Comparison of ENCODE assay signal across 22 cellular contexts in the genomic region with DNA sequence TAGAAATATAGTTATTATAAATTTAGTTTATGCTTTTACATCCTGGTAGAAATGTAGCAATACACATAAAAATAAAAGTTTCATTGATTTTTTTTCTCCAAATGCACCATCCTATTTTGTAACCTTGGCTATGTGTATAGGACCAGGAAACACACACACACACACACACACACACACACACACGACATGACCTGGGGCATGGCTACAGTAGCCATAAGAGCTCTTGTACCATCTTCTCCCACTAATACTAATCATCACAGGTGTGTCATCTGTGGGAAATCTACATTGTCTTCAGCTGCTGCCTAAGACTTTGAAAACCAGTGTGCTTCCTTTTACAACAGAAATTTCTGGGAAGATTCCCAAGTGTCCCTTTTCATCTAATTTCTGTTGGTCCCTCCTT.
"Had no signal": no experiment of that assay in that cellular context is flagged by ENCODE, and none has a peak within 500 bp of the region (broad histone marks: within the 10 kb centered on the region; RNA-seq: fewer than 3 reads in every experiment).

No MANE protein-coding gene starts in this region.

- H3K4me1 ChIP-seq: neural progenitor cell, psoas muscle, testis, upper lobe of right lung had no signal

- H3K4me3 ChIP-seq: heart left ventricle, neural progenitor cell, psoas muscle, sigmoid colon, skin epidermis, testis, tibial nerve, upper lobe of right lung had no signal

- ATAC-seq: heart left ventricle; natural killer cell; psoas muscle; stimulated activated naive B cell treated with anti-CD40 and anti-IgM and Interleukin-4, amounts not matched to agents 10 μg/mL and 1 μg/mL and 100 μg/mL, for 72 hours; stimulated activated naive CD8-positive, alpha-beta T cell treated with anti-CD3 and anti-CD28 coated beads, Interleukin-15, amount 100 ng/mL, for 72 hours; upper lobe of right lung had no signal

- H3K4me1 Mint-ChIP-seq: natural killer cell; neural progenitor cell; stimulated activated naive CD8-positive, alpha-beta T cell treated with anti-CD3 and anti-CD28 coated beads, Interleukin-15, amount 100 ng/mL, for 72 hours had no signal

- H3K27me3 Mint-ChIP-seq: stimulated activated naive B cell treated with anti-CD40 and anti-IgM and Interleukin-4, amounts not matched to agents 10 μg/mL and 1 μg/mL and 100 μg/mL, for 72 hours; stimulated activated naive CD8-positive, alpha-beta T cell treated with anti-CD3 and anti-CD28 coated beads, Interleukin-15, amount 100 ng/mL, for 72 hours had no signal

- H3K36me3 Mint-ChIP-seq: mesothelial cell of epicardium, natural killer cell, neural progenitor cell had no signal

- H3K27ac Mint-ChIP-seq: natural killer cell; neural progenitor cell; stimulated activated naive B cell treated with anti-CD40 and anti-IgM and Interleukin-4, amounts not matched to agents 10 μg/mL and 1 μg/mL and 100 μg/mL, for 72 hours; stimulated activated naive CD8-positive, alpha-beta T cell treated with anti-CD3 and anti-CD28 coated beads, Interleukin-15, amount 100 ng/mL, for 72 hours had no signal

- H3K36me3 ChIP-seq: heart left ventricle, neural progenitor cell, sigmoid colon, tibial nerve, upper lobe of right lung had no signal

- DNase-seq: cortex of kidney; dorsolateral prefrontal cortex; effector CD8-positive, alpha-beta T cell; foreskin melanocyte; heart left ventricle; hippocampal formation; mammary epithelial cell; natural killer cell; occipital lobe; psoas muscle; sigmoid colon; stimulated activated CD4-positive, alpha-beta T cell treated with anti-CD3 and anti-CD28 coated beads, Interleukin-2, amount 100 ng/mL, for 24 hours; stimulated activated CD4-positive, alpha-beta T cell treated with anti-CD3 and anti-CD28 coated beads, Interleukin-4, amount 100 ng/mL, for 4 hours; stimulated activated naive B cell treated with anti-CD40 and anti-IgM and Interleukin-4, amounts not matched to agents 10 μg/mL and 1 μg/mL and 100 μg/mL, for 72 hours; stimulated activated naive CD8-positive, alpha-beta T cell treated with anti-CD3 and anti-CD28 coated beads, Interleukin-15, amount 100 ng/mL, for 72 hours; testis; upper lobe of right lung had no signal

- H3K9me3 Mint-ChIP-seq: natural killer cell; neural progenitor cell; stimulated activated naive B cell treated with anti-CD40 and anti-IgM and Interleukin-4, amounts not matched to agents 10 μg/mL and 1 μg/mL and 100 μg/mL, for 72 hours; stimulated activated naive CD8-positive, alpha-beta T cell treated with anti-CD3 and anti-CD28 coated beads, Interleukin-15, amount 100 ng/mL, for 72 hours had no signal

- H2AFZ ChIP-seq: neural progenitor cell, parathyroid adenoma had no signal

- H3K9ac ChIP-seq: neural progenitor cell, parathyroid adenoma had no signal

- H3K4me3 Mint-ChIP-seq: mesothelial cell of epicardium; natural killer cell; neural progenitor cell; stimulated activated naive B cell treated with anti-CD40 and anti-IgM and Interleukin-4, amounts not matched to agents 10 μg/mL and 1 μg/mL and 100 μg/mL, for 72 hours; stimulated activated naive CD8-positive, alpha-beta T cell treated with anti-CD3 and anti-CD28 coated beads, Interleukin-15, amount 100 ng/mL, for 72 hours had no signal

- H3K9me3 ChIP-seq: heart left ventricle, psoas muscle, sigmoid colon, testis, tibial nerve, upper lobe of right lung had no signal

- H3K79me2 ChIP-seq: parathyroid adenoma had no signal

- H3K27ac ChIP-seq: dorsolateral prefrontal cortex, heart left ventricle, neural progenitor cell, parathyroid adenoma, psoas muscle, sigmoid colon, skin epidermis, testis, tibial nerve, upper lobe of right lung had no signal

- H3K4me2 ChIP-seq: neural progenitor cell had no signal

- H3K27me3 ChIP-seq: dorsolateral prefrontal cortex, heart left ventricle, neural progenitor cell, sigmoid colon, testis, tibial nerve, upper lobe of right lung had no signal
